ENCODE assay signal across 21 cellular contexts in genomic region chr7:7294914-7295313, GRCh38.
DNase-seq lines count a peak whose midpoint lies in the region; ATAC-seq, FAIRE-seq and TF ChIP-seq lines count a peak whose summit lies in the region.
"Had no signal": no experiment of that assay in that cellular context is flagged by ENCODE, and none has a peak within 500 bp of the region (broad histone marks: within the 10 kb centered on the region; RNA-seq: fewer than 3 reads in every experiment).

No MANE protein-coding gene starts in this region.

- no peak overlapping the region for H3K4me3 Mint-ChIP-seq in progenitor cell of endocrine pancreas (ENCODE audit: low read depth)
- H3K4me3 Mint-ChIP-seq: CD4-positive, CD25-positive, alpha-beta regulatory T cell; CD8-positive, alpha-beta memory T cell had no signal

- intact Hi-C loops in K562 (cut with micrococcal nuclease): loop anchor here (10.0 kb wide), 1 partner anchor 190 kb away; no protein-coding TSS in a partner anchor

- no TSS peak for BruUV-seq in K562 (replicated peaks; lab: Mats Ljungman, UMichigan)

- H2AFZ ChIP-seq in K562 (ENCODE audit: low read depth, low read length): 0 out of 2 replicates have a peak overlapping the region, but pooled peaks have one; percentile 9
- H2AFZ ChIP-seq: GM23248 had no signal

- no peaks in the 10 kb centered on the region for H4K20me1 ChIP-seq in K562 (replicated peaks; ENCODE audit: control insufficient read depth, insufficient read depth, low read length)

- H3K9me1 ChIP-seq in K562 (ENCODE audit: control insufficient read depth, insufficient read depth, low read length): no peaks in the 10 kb centered on the region

- in situ Hi-C loops in K562 (cut with MboI): no loop called here

- H3K27ac Mint-ChIP-seq in progenitor cell of endocrine pancreas: peak overlapping the region; percentile 7
- H3K27ac Mint-ChIP-seq: CD4-positive, CD25-positive, alpha-beta regulatory T cell; CD8-positive, alpha-beta memory T cell had no signal

- H3K27me3 ChIP-seq in K562 (ENCODE audit: control insufficient read depth in 2 of 2, insufficient read depth in 2 of 2, low read length in 2 of 2): no peaks in the 10 kb centered on the region
- no peaks in the 10 kb centered on the region for H3K27me3 ChIP-seq in liver (ENCODE audit: control insufficient read depth in 4 of 4, insufficient read depth in 4 of 4, low read length in 3 of 4)

- POLR2A ChIA-PET in K562 (lab: Yijun Ruan, JAX): no interaction called here

- CTCF ChIA-PET in K562 (lab: Yijun Ruan, JAX; ENCODE audit: low intra/inter-chr PET ratio): no interaction called here

- H3K36me3 ChIP-seq in K562 (ENCODE audit: control insufficient read depth, insufficient read depth, low read length): no peaks in the 10 kb centered on the region
- H3K36me3 ChIP-seq in liver (ENCODE audit: control insufficient read depth in 4 of 4, insufficient read depth in 3 of 4, low read depth in 1 of 4, low read length in 3 of 4): no peaks in the 10 kb centered on the region
- H3K36me3 ChIP-seq: BE2C, HAP-1 had no signal

- H3K9me3 ChIP-seq in K562 (replicated peaks; ENCODE audit: control insufficient read depth, insufficient read depth, low read depth, low read length): no peaks in the 10 kb centered on the region
- no peaks in the 10 kb centered on the region for H3K9me3 ChIP-seq in liver (ENCODE audit: control insufficient read depth in 4 of 4, low read length in 3 of 4)
- H3K9me3 ChIP-seq: BE2C, HAP-1 had no signal

- no peaks in the 10 kb centered on the region for H3K79me2 ChIP-seq in K562 (ENCODE audit: control insufficient read depth, insufficient read depth, low read length)

- H3K27me3 Mint-ChIP-seq in progenitor cell of endocrine pancreas: no peaks in the 10 kb centered on the region
- H3K27me3 Mint-ChIP-seq: CD8-positive, alpha-beta memory T cell had no signal

- H3K4me1 ChIP-seq in K562 (replicated peaks in 1 of 2; ENCODE audit: control insufficient read depth in 2 of 2, insufficient read depth in 2 of 2, low read length in 2 of 2): peaks cover 0 to 7% of the 10 kb centered on the region in 2 experiments; a peak in 2 of 5 replicates
- peaks cover 0 to 16% (median 10%) of the 10 kb centered on the region in 4 donors for H3K4me1 ChIP-seq in liver (ENCODE audit: control insufficient read depth in 4 of 4, insufficient read depth in 4 of 4, low read length in 3 of 4)
- H3K4me1 ChIP-seq: BE2C, HAP-1 had no signal

- TF ChIP-seq RAD21 in K562 (CRISPR knock-in tag; conservative IDR thresholded peaks at IDR 0.05 in 1 of 2, IDR thresholded peaks at IDR 0.05 in 1 of 2) (no peak), liver (IDR thresholded peaks at IDR 0.05) (no peak)

- WGBS in K562 (ENCODE audit: insufficient coverage, low coverage, missing lambda C conversion rate): 17% methylated on average over 4 of the region's 4 CpGs
- 85% methylated on average over 4 of the region's 4 CpGs for WGBS in liver

- ATAC-seq in K562 (no peak), GM19463 (IDR thresholded peaks at IDR 0.05; ENCODE audit: unreplicated experiment) (no peak)
- ATAC-seq: GM12878 had no signal

- TF ChIP-seq CTCF in K562 (IDR thresholded peaks at IDR 0.05 in 2 of 3, conservative IDR thresholded peaks at IDR 0.05 in 1 of 3; ENCODE audit: insufficient read depth in 2 of 3, low read depth in 1 of 3, low read length in 3 of 3) (no peak), liver (IDR thresholded peaks at IDR 0.05; ENCODE audit: low read depth, low read length, missing input control) (no peak), progenitor cell of endocrine pancreas (IDR thresholded peaks at IDR 0.05; ENCODE audit: unreplicated experiment) (no peak)

- no peak for TF ChIP-seq EP300 in K562 (IDR thresholded peaks at IDR 0.05; ENCODE audit: low read length)

- H3K4me3 ChIP-seq in K562 (no peak overlapping the region), liver (ENCODE audit: low read depth in 1 of 3, low read length in 3 of 3) (no peak overlapping the region)
- H3K4me3 ChIP-seq: GM12878, GM23248, HAP-1 had no signal

- peaks cover 30% of the 10 kb centered on the region for H3K4me1 Mint-ChIP-seq in progenitor cell of endocrine pancreas (ENCODE audit: low read depth)
- H3K4me1 Mint-ChIP-seq: CD4-positive, CD25-positive, alpha-beta regulatory T cell; CD8-positive, alpha-beta memory T cell had no signal

- no peak overlapping the region for H3K4me2 ChIP-seq in K562 (ENCODE audit: insufficient read depth, low read length)

- FAIRE-seq in K562 (lab: Jason Lieb, UNC): no peak
- FAIRE-seq: GM12878, GM19239 had no signal

- peaks cover 24% of the 10 kb centered on the region for H3K9me3 Mint-ChIP-seq in progenitor cell of endocrine pancreas (ENCODE audit: low read depth)
- H3K9me3 Mint-ChIP-seq: CD8-positive, alpha-beta memory T cell had no signal

- H3K27ac ChIP-seq in K562 (ENCODE audit: extremely low read depth, low read depth, low read length) (no peak overlapping the region), liver (ENCODE audit: low read depth in 1 of 2, low read length in 2 of 2) (no peak overlapping the region)
- H3K27ac ChIP-seq: GM23248 had no signal

- no peak for TF ChIP-seq POLR2A in K562 (conservative IDR thresholded peaks at IDR 0.05)

- DNase-seq in K562 (ENCODE audit: extremely low read depth in 1 of 4, low spot score in 3 of 4) (no peak), progenitor cell of endocrine pancreas (ENCODE audit: low spot score, unreplicated experiment) (no peak), AG08395 (ENCODE audit: low spot score) (no peak), NCI-H510A (lab: John Stamatoyannopoulos, UW) (no peak)
- DNase-seq: BE2C; C1 segment of cervical spinal cord; CD4-positive, CD25-positive, alpha-beta regulatory T cell; CD8-positive, alpha-beta memory T cell; COR-L47; DMS 273 treated with DMSO at 0.1 percent for 48 hours; DMS53; DND-41; EL; GM23248; IMR-90; KBM-7 had no signal

- H3K9ac ChIP-seq in K562 (ENCODE audit: insufficient read depth in 1 of 2, low read depth in 2 of 2, low read length in 2 of 2) (no peak overlapping the region), liver (ENCODE audit: low read depth in 1 of 2, low read length in 2 of 2) (no peak overlapping the region)
- H3K9ac ChIP-seq: GM23248 had no signal

- H3K36me3 Mint-ChIP-seq in progenitor cell of endocrine pancreas (ENCODE audit: insufficient read depth): peaks cover 15% of the 10 kb centered on the region
- H3K36me3 Mint-ChIP-seq: CD8-positive, alpha-beta memory T cell had no signal

TF ChIP-seq in K562, 482 proteins besides CTCF, POLR2A, EP300 and RAD21 (continues in another document):
- TF ChIP-seq ZNF79 (CRISPR knock-in tag; IDR thresholded peaks at IDR 0.05; ENCODE audit: low read depth): no peak
- no peak for TF ChIP-seq REST (CRISPR knock-in tag; IDR thresholded peaks at IDR 0.05; ENCODE audit: low read depth)

TF ChIP-seq in liver, 16 proteins besides CTCF, POLR2A, EP300 and RAD21:
- no peak for TF ChIP-seq FOXA1 (IDR thresholded peaks at IDR 0.05)
- no peak for TF ChIP-seq ZBTB33 (IDR thresholded peaks at IDR 0.05)
- TF ChIP-seq YY1 (IDR thresholded peaks at IDR 0.05): no peak
- TF ChIP-seq HNF4A (conservative IDR thresholded peaks at IDR 0.05): peak; percentile 47 to 53
- no peak for TF ChIP-seq NR2F2 (IDR thresholded peaks at IDR 0.05)
- no peak for TF ChIP-seq JUND (IDR thresholded peaks at IDR 0.05)
